In genomic region chr2:213002383-213002782, GRCh38 we compare ENCODE assay signal across 16 cellular contexts.
A peak's percentile ranks its signal among the peaks of the same experiment; 100 is the strongest.
DNase-seq lines count a peak whose midpoint lies in the region; ATAC-seq and TF ChIP-seq lines count a peak whose summit lies in the region.
"Had no signal": no experiment of that assay in that cellular context is flagged by ENCODE, and none has a peak within 500 bp of the region (broad histone marks: within the 10 kb centered on the region; RNA-seq: fewer than 3 reads in every experiment).

No MANE protein-coding gene starts in this region.

- H3K27me3 Mint-ChIP-seq in activated CD8-positive, alpha-beta T cell treated with anti-CD3 and anti-CD28 coated beads for 36 hours, result no peaks in the 10 kb centered on the region
- H3K27me3 Mint-ChIP-seq in activated CD8-positive, alpha-beta T cell treated with anti-CD3 and anti-CD28 coated beads, Interleukin-2, amount 10 ng/mL, durations not matched to agents 7 days and 5 days (ENCODE audit: low read depth), result no peaks in the 10 kb centered on the region
- H3K27me3 Mint-ChIP-seq: activated T-cell treated with anti-CD3 and anti-CD28 coated beads, Interleukin-2, amount 50 U/mL, for 24 hours had no signal

- no peaks in the 10 kb centered on the region for H3K9me3 Mint-ChIP-seq in activated CD8-positive, alpha-beta T cell treated with anti-CD3 and anti-CD28 coated beads for 36 hours
- peaks cover 4% of the 10 kb centered on the region for H3K9me3 Mint-ChIP-seq in activated CD8-positive, alpha-beta T cell treated with anti-CD3 and anti-CD28 coated beads, Interleukin-2, amount 10 ng/mL, durations not matched to agents 7 days and 5 days (ENCODE audit: insufficient read depth)
- peaks cover 4% of the 10 kb centered on the region for H3K9me3 Mint-ChIP-seq in stimulated activated effector memory CD8-positive, alpha-beta T cell treated with anti-CD3 and anti-CD28 coated beads, Interleukin-12 subunit alpha, Interleukin-12 subunit beta, amount 100 ng/mL, for 72 hours
- H3K9me3 Mint-ChIP-seq: activated T-cell treated with anti-CD3 and anti-CD28 coated beads, Interleukin-2, amount 50 U/mL, for 24 hours; endodermal cell had no signal

- peaks cover 39% of the 10 kb centered on the region for H3K4me1 Mint-ChIP-seq in activated CD8-positive, alpha-beta T cell treated with anti-CD3 and anti-CD28 coated beads for 36 hours (ENCODE audit: low read depth)
- peaks cover 15% of the 10 kb centered on the region for H3K4me1 Mint-ChIP-seq in activated CD8-positive, alpha-beta T cell treated with anti-CD3 and anti-CD28 coated beads, Interleukin-2, amount 10 ng/mL, durations not matched to agents 7 days and 5 days (ENCODE audit: low read depth)
- peaks cover 20% of the 10 kb centered on the region for H3K4me1 Mint-ChIP-seq in stimulated activated effector memory CD8-positive, alpha-beta T cell treated with anti-CD3 and anti-CD28 coated beads, Interleukin-12 subunit alpha, Interleukin-12 subunit beta, amount 100 ng/mL, for 72 hours

- no peak overlapping the region for H3K4me3 Mint-ChIP-seq in activated CD8-positive, alpha-beta T cell treated with anti-CD3 and anti-CD28 coated beads for 36 hours
- H3K4me3 Mint-ChIP-seq in activated CD8-positive, alpha-beta T cell treated with anti-CD3 and anti-CD28 coated beads, Interleukin-2, amount 10 ng/mL, durations not matched to agents 7 days and 5 days, result no peak overlapping the region
- no peak overlapping the region for H3K4me3 Mint-ChIP-seq in stimulated activated effector memory CD8-positive, alpha-beta T cell treated with anti-CD3 and anti-CD28 coated beads, Interleukin-12 subunit alpha, Interleukin-12 subunit beta, amount 100 ng/mL, for 72 hours
- H3K4me3 Mint-ChIP-seq: activated T-cell treated with anti-CD3 and anti-CD28 coated beads, Interleukin-2, amount 50 U/mL, for 24 hours; endodermal cell had no signal

- CTCF ChIA-PET in activated CD8-positive, alpha-beta T cell treated with anti-CD3 and anti-CD28 coated beads for 36 hours (lab: Charles Lee), result interaction anchor here (1.2 kb wide), 1 partner anchor 146 kb away, joined by 4 read pairs; no protein-coding TSS in a partner anchor
- CTCF ChIA-PET in activated CD8-positive, alpha-beta T cell treated with anti-CD3 and anti-CD28 coated beads, Interleukin-2, amount 10 ng/mL, durations not matched to agents 7 days and 5 days (lab: Charles Lee), result no interaction called here

- no peak for DNase-seq in activated CD8-positive, alpha-beta T cell treated with anti-CD3 and anti-CD28 coated beads for 36 hours
- no peak for DNase-seq in activated CD8-positive, alpha-beta T cell treated with anti-CD3 and anti-CD28 coated beads, Interleukin-2, amount 10 ng/mL, durations not matched to agents 7 days and 5 days
- DNase-seq in stimulated activated effector memory CD8-positive, alpha-beta T cell treated with anti-CD3 and anti-CD28 coated beads, Interleukin-12 subunit alpha, Interleukin-12 subunit beta, amount 100 ng/mL, for 72 hours (ENCODE audit: low spot score in 2 of 2), result no peak
- DNase-seq in activated CD4-positive, alpha-beta T cell treated with anti-CD3 and anti-CD28 coated beads, Interleukin-2, amount 50 U/mL, for 1 hour, result no peak
- no peak for DNase-seq in NCI-H226
- DNase-seq in NOMO-1 (lab: John Stamatoyannopoulos, UW; ENCODE audit: unreplicated experiment in 2 of 2), result no peak
- DNase-seq: activated naive CD4-positive, alpha-beta T cell treated with anti-CD3 and anti-CD28 coated beads, Interleukin-2, amount 50 U/mL, for 16 hours; activated T-cell treated with anti-CD3 and anti-CD28 coated beads, Interleukin-2, amount 50 U/mL, for 24 hours; endodermal cell; NCI-H2029; NCI-H510A treated with DMSO at 0.1 percent for 48 hours; retina; stimulated activated naive CD4-positive, alpha-beta T cell treated with Interleukin-2 at 50 U/mL for 16 hours; tibial artery had no signal

- H3K36me3 Mint-ChIP-seq in activated CD8-positive, alpha-beta T cell treated with anti-CD3 and anti-CD28 coated beads for 36 hours (ENCODE audit: low read depth), result peaks cover 5% of the 10 kb centered on the region
- H3K36me3 Mint-ChIP-seq in activated CD8-positive, alpha-beta T cell treated with anti-CD3 and anti-CD28 coated beads, Interleukin-2, amount 10 ng/mL, durations not matched to agents 7 days and 5 days (ENCODE audit: low read depth), result peaks cover 30% of the 10 kb centered on the region
- H3K36me3 Mint-ChIP-seq in stimulated activated effector memory CD8-positive, alpha-beta T cell treated with anti-CD3 and anti-CD28 coated beads, Interleukin-12 subunit alpha, Interleukin-12 subunit beta, amount 100 ng/mL, for 72 hours, result peaks cover 57% of the 10 kb centered on the region

- POLR2A ChIA-PET in activated CD8-positive, alpha-beta T cell treated with anti-CD3 and anti-CD28 coated beads for 36 hours (lab: Charles Lee), result no interaction called here
- POLR2A ChIA-PET in activated CD8-positive, alpha-beta T cell treated with anti-CD3 and anti-CD28 coated beads, Interleukin-2, amount 10 ng/mL, durations not matched to agents 7 days and 5 days (lab: Charles Lee), result interaction anchor here (0.5 kb wide), 1 partner anchor 226 kb away, joined by 3 read pairs; no protein-coding TSS in a partner anchor

- intact Hi-C loops in activated CD8-positive, alpha-beta T cell treated with anti-CD3 and anti-CD28 coated beads for 36 hours (cut with micrococcal nuclease), result no loop called here

- H3K27ac Mint-ChIP-seq in activated CD8-positive, alpha-beta T cell treated with anti-CD3 and anti-CD28 coated beads for 36 hours, result no peak overlapping the region
- no peak overlapping the region for H3K27ac Mint-ChIP-seq in activated CD8-positive, alpha-beta T cell treated with anti-CD3 and anti-CD28 coated beads, Interleukin-2, amount 10 ng/mL, durations not matched to agents 7 days and 5 days
- no peak overlapping the region for H3K27ac Mint-ChIP-seq in stimulated activated effector memory CD8-positive, alpha-beta T cell treated with anti-CD3 and anti-CD28 coated beads, Interleukin-12 subunit alpha, Interleukin-12 subunit beta, amount 100 ng/mL, for 72 hours
- H3K27ac Mint-ChIP-seq: activated T-cell treated with anti-CD3 and anti-CD28 coated beads, Interleukin-2, amount 50 U/mL, for 24 hours; endodermal cell had no signal

- ATAC-seq in activated CD8-positive, alpha-beta T cell treated with anti-CD3 and anti-CD28 coated beads for 36 hours, result peak; percentile 58
- no peak for ATAC-seq in activated CD8-positive, alpha-beta T cell treated with anti-CD3 and anti-CD28 coated beads, Interleukin-2, amount 10 ng/mL, durations not matched to agents 7 days and 5 days
- ATAC-seq in HG02852 (IDR thresholded peaks at IDR 0.05; ENCODE audit: unreplicated experiment) (peak; percentile 43), HG03439 (IDR thresholded peaks at IDR 0.05; ENCODE audit: unreplicated experiment) (peak; percentile 56)
- ATAC-seq in stimulated activated effector memory CD8-positive, alpha-beta T cell treated with anti-CD3 and anti-CD28 coated beads, Interleukin-12 subunit alpha, Interleukin-12 subunit beta, amount 100 ng/mL, for 72 hours, result peak; percentile 70

- no peak for TF ChIP-seq CTCF in activated CD8-positive, alpha-beta T cell treated with anti-CD3 and anti-CD28 coated beads for 36 hours (IDR thresholded peaks at IDR 0.05)
